Comparison of ENCODE assay signal across 9 cellular contexts in the genomic region with DNA sequence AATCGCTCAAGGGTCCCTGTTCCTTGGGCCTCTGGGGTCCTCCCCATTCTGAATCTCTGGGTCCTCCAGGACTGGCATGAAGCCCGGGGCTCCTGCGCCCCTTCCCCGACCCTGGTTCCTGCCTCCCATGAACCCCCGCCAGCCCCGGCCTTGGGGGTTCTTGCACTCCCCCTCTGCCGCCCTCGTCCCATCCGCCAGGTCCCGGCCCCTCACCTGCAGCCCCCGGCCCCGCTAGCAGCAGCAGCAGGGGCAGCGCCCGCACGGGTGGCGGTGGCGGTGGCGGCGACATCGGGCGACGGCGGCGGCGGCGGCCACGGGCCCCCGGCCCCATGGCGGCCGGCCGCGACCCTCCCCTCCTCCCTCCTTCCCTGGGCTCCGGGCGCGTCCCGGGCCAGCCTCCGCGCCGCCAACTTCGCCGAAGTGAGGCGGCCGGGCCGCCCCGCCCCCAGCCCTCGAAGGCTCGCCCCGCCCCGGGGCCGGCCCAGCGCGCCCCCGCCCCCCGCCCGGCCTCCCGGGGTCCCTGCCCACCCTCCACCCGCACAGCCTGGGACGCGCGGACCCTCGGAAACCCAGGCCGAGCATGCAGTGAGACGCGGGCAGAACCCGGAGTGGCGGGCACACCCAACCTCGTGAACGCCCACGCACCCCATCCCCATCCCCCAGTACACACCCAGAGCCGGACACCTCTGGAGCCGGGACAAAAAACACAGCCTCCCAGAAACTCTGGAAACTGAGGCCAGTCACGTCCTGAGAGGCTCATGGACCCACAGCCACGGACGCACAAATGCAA. TPM values are rescaled to one million over a fixed set of nuclear protein-coding genes. Genes with fewer than 3 reads are reported as not detected.
A peak's percentile ranks its signal among the peaks of the same experiment; 100 is the strongest.
DNase-seq lines count a peak whose midpoint lies in the region; ATAC-seq, FAIRE-seq and TF ChIP-seq lines count a peak whose summit lies in the region.
"Had no signal": no experiment of that assay in that cellular context is flagged by ENCODE, and none has a peak within 500 bp of the region (broad histone marks: within the 10 kb centered on the region; RNA-seq: fewer than 3 reads in every experiment).

Gene NOTCH3, minus strand, starts transcription at position 421 of the 790 bp plus-strand sequence. Its CDS starts 90 bp downstream, at position 331.

- FAIRE-seq in small intestine (lab: Jason Lieb, UNC), result no peak

- H3K27ac ChIP-seq in GM23338 (ENCODE audit: low read depth) (peak within 1 kb of the TSS; percentile 59; the same call in 1 of the 2 replicates), adrenal gland (peak within 1 kb of the TSS in 2 of 5 donors; percentile 21 to 52), iPS DF 6.9 (ENCODE audit: low read length) (no peak within 1 kb of the TSS), small intestine (ENCODE audit: low read depth in 1 of 2, low read length in 1 of 2) (peak within 1 kb of the TSS in 1 of 2 donors; percentile 33)

- no peak within 1 kb of the TSS; the same call in 1 of the 2 replicates for H3K27ac Mint-ChIP-seq in GM23338

- H3K9me3 ChIP-seq in adrenal gland (replicated peaks in 1 of 3) (no peaks in the 10 kb centered on the region), iPS DF 6.9 (ENCODE audit: control insufficient read depth, insufficient read depth, low read length) (no peaks in the 10 kb centered on the region), small intestine (ENCODE audit: control insufficient read depth, low read depth) (no peaks in the 10 kb centered on the region)

- H3K36me3 ChIP-seq in GM23338 (ENCODE audit: insufficient read depth), result 0 out of 2 replicates have a peak, but pooled peaks cover 4% of the 10 kb centered on the region
- H3K36me3 ChIP-seq in adrenal gland (replicated peaks in 1 of 2), result no peaks in the 10 kb centered on the region
- peaks cover 11% of the 10 kb centered on the region for H3K36me3 ChIP-seq in iPS DF 6.9 (ENCODE audit: control insufficient read depth, insufficient read depth, low read length)
- no peaks in the 10 kb centered on the region for H3K36me3 ChIP-seq in small intestine (ENCODE audit: control insufficient read depth in 2 of 2, insufficient read depth in 2 of 2, low read length in 2 of 2)

- H3K27me3 ChIP-seq in GM23338 (ENCODE audit: insufficient read depth), result no peaks in the 10 kb centered on the region
- peaks cover 31% of the 10 kb centered on the region for H3K27me3 ChIP-seq in adrenal gland
- no peaks in the 10 kb centered on the region for H3K27me3 ChIP-seq in iPS DF 6.9 (ENCODE audit: control insufficient read depth, insufficient read depth, low read length)
- H3K27me3 ChIP-seq in small intestine (ENCODE audit: control insufficient read depth in 2 of 2, insufficient read depth in 2 of 2, low read length in 2 of 2), result peaks cover 0 to 11% of the 10 kb centered on the region in 2 donors

- H3K4me3 ChIP-seq in GM23338, result peak within 1 kb of the TSS; percentile 94
- H3K4me3 ChIP-seq in adrenal gland, result peak within 1 kb of the TSS in 1 of 4 donors; percentile 58
- H3K4me3 ChIP-seq in iPS DF 6.9 (ENCODE audit: low read length), result peak within 1 kb of the TSS; percentile 94
- H3K4me3 ChIP-seq in small intestine (ENCODE audit: low read depth in 1 of 2, low read length in 2 of 2), result peak within 1 kb of the TSS; percentile 22 to 28

- no peak for TF ChIP-seq CTCF in GM23338 (conservative IDR thresholded peaks at IDR 0.05; ENCODE audit: low read depth in 2 of 2)
- no peak for TF ChIP-seq CTCF in adrenal gland (IDR thresholded peaks at IDR 0.05)

- no peak for TF ChIP-seq POLR2A in adrenal gland (IDR thresholded peaks at IDR 0.05)

- H3K4me2 ChIP-seq in GM23338, result peak within 1 kb of the TSS; percentile 88

- H3K4me1 Mint-ChIP-seq in GM23338, result peaks cover 26% of the 10 kb centered on the region

- H3K9me2 ChIP-seq in GM23338 (ENCODE audit: insufficient read depth), result no peaks in the 10 kb centered on the region

- H3F3A ChIP-seq in GM23338 (replicated peaks; ENCODE audit: low read depth), result peaks cover 27% of the 10 kb centered on the region

- intact Hi-C loops in adrenal gland (cut with DNase I), result no loop called here

- no peaks in the 10 kb centered on the region; the same call in 2 of the 3 replicates for H3K9me3 Mint-ChIP-seq in GM23338

- H2AFZ ChIP-seq in GM23338, result peak within 1 kb of the TSS; percentile 73

- H3K4me1 ChIP-seq in GM23338 (ENCODE audit: insufficient read depth) (peaks cover 13% of the 10 kb centered on the region), adrenal gland (replicated peaks in 1 of 2) (peaks cover 4 to 5% of the 10 kb centered on the region in 2 donors), iPS DF 6.9 (ENCODE audit: control insufficient read depth, insufficient read depth, low read length) (peaks cover 8% of the 10 kb centered on the region), small intestine (ENCODE audit: control insufficient read depth in 2 of 2, insufficient read depth in 1 of 2, low read depth in 1 of 2, low read length in 1 of 2) (peaks cover 0 to 4% of the 10 kb centered on the region in 2 donors)

- peaks cover 24% of the 10 kb centered on the region for H3K36me3 Mint-ChIP-seq in GM23338 (ENCODE audit: low read depth)

- ATAC-seq in GM23338, result peak; percentile 35
- no peak for ATAC-seq in GM21717 (IDR thresholded peaks at IDR 0.05; ENCODE audit: unreplicated experiment)
- no peak for ATAC-seq in GM18498 (IDR thresholded peaks at IDR 0.05; ENCODE audit: unreplicated experiment)

- H4K20me1 ChIP-seq in GM23338 (replicated peaks; ENCODE audit: insufficient read depth), result no peaks in the 10 kb centered on the region; the same call in 1 of the 2 replicates

- H3K27me3 Mint-ChIP-seq in GM23338 (ENCODE audit: insufficient read depth, low read depth, poor library complexity), result peaks cover 22% of the 10 kb centered on the region

- peak within 1 kb of the TSS; percentile 83 for H3K4me3 Mint-ChIP-seq in GM23338

- peaks cover 24% of the 10 kb centered on the region for H3K79me2 ChIP-seq in GM23338 (replicated peaks; ENCODE audit: insufficient read depth)

- DNase-seq in GM23338 (ENCODE audit: low spot score) (peak; percentile 79), adrenal gland (no peak), iPS DF 6.9 (ENCODE audit: low read depth, low spot score) (no peak), small intestine (no peak), HK-2 (ENCODE audit: unreplicated experiment) (no peak)
- DNase-seq in activated CD4-positive, alpha-beta T cell treated with anti-CD3 and anti-CD28 coated beads, Interleukin-2, amount 50 U/mL, for 48 hours, result no peak
- DNase-seq: activated naive CD4-positive, alpha-beta T cell had no signal

- 0 to 30% (median 4%) methylated on average over 2 to 68 of the region's 74 CpGs for WGBS in adrenal gland, 4 donors
- no CpG with 5 or more reads among the region's 74 CpGs for WGBS in iPS DF 6.9 (ENCODE audit: insufficient coverage, insufficient read length)
- 3 to 5% (median 5%) methylated on average over 30 to 74 of the region's 74 CpGs for WGBS in small intestine, 3 donors

TF ChIP-seq in GM23338, 12 proteins besides CTCF, POLR2A, EP300 and RAD21:
- TF ChIP-seq ZNF331 (CRISPR knock-in tag; IDR thresholded peaks at IDR 0.05; ENCODE audit: low read depth) (no peak), POLR2AphosphoS5 (IDR thresholded peaks at IDR 0.05; ENCODE audit: low read depth) (peak; percentile 64; the same call in 1 of the 2 replicates), STAT1 (IDR thresholded peaks at IDR 0.05; ENCODE audit: unreplicated experiment) (no peak), NANOG (IDR thresholded peaks at IDR 0.05; ENCODE audit: borderline replicate concordance) (no peak), JUNB (IDR thresholded peaks at IDR 0.05; ENCODE audit: unreplicated experiment) (no peak), EZH2phosphoT487 (IDR thresholded peaks at IDR 0.05; ENCODE audit: unreplicated experiment) (no peak)

RNA-seq across cellular contexts. Expression of gene NOTCH3, which starts in this region (rescaled TPM):
- 151 and 172 TPM in 2 replicates for total RNA-seq in GM23338 (2014; rRNA removed; shearing (Covaris generic))
- polyA plus RNA-seq in GM23338 (2016; fragmentation: Nextera tagmentation; extraction: Ambion mirVana), result 24.3 and 25.0 TPM in 2 replicates
- total RNA-seq in adrenal gland, result 10 to 100 TPM in 7 of 8 donors, 1 to 10 TPM in 1; 8.3 to 39.3 (median 17.7) TPM
- polyA plus RNA-seq in adrenal gland, result 1 to 10 TPM; 3.7 to 8.9 (median 6.2) TPM
- polyA plus RNA-seq in small intestine, result 10 to 100 TPM in 1 of 3 donors, 1 to 10 TPM in 1, under 1 TPM in 1; 0.45 to 15.6 (median 1.9) TPM
